In genomic region chr10:86686972-86687371, GRCh38 we compare ENCODE assay signal across 1 cellular context.
TF ChIP-seq lines count a peak whose summit lies in the region.

No MANE protein-coding gene starts in this region.

TF ChIP-seq in SK-N-SH, 30 proteins besides CTCF, POLR2A, EP300 and RAD21 (continued from another document):
- no peak for TF ChIP-seq EZH2phosphoT487 (IDR thresholded peaks at IDR 0.05; ENCODE audit: borderline replicate concordance, low read depth)
